20 cellular contexts compared by ENCODE assay signal in the genomic region with DNA sequence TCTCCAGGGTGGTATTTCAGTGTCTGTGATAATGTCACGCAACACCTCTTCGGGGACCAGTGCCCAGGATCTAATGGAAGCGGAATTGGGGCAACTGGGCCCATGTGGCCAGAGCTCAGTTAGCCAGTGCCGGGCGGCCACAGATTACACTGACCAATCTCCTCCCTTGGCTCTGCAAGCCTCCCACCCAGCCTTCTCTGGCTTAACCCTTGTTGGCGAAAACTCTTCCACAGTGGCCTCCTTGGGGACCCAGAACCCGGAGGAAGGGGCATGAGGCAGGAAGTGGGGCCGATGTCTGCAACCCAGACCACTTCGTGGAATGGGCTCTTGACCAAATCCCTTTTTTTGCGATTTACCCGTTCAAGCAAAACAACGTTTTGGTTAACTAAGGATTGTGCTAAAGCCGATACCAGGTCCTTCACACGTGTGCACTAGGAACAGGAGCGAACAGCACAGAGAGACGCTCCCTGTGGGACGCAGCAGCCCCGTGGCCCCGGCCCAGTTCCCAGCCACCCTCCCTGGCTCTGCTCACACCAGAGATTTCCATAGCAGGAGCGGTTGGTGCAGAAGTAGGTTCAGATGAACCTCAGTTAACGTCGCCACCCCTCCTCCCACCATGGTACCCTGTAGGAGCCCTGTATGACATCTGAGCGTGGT. TPM values are rescaled to one million over a fixed set of nuclear protein-coding genes. Genes with fewer than 3 reads are reported as not detected.
DNase-seq lines count a peak whose midpoint lies in the region; ATAC-seq and TF ChIP-seq lines count a peak whose summit lies in the region.
"Had no signal": no experiment of that assay in that cellular context is flagged by ENCODE, and none has a peak within 500 bp of the region (broad histone marks: within the 10 kb centered on the region; RNA-seq: fewer than 3 reads in every experiment).

No MANE protein-coding gene starts in this region.

- 86% methylated on average over 11 of the region's 23 CpGs; no CpG with 5 or more reads in 1 of the 2 experiments for WGBS in IMR-90 (ENCODE audit: extremely low coverage in 2 of 2, insufficient read length in 1 of 2), 2 experiments
- 92 to 94% methylated on average over 19 to 23 of the region's 23 CpGs for WGBS in endodermal cell (ENCODE audit: insufficient coverage in 1 of 2, insufficient read length in 1 of 2), 2 experiments

- no peak overlapping the region for H3K23ac ChIP-seq in IMR-90 (ENCODE audit: low read depth, low read length)

- H3K36me3 ChIP-seq in Caco-2 (ENCODE audit: control insufficient read depth, insufficient read depth, low read length): peaks cover 3% of the 10 kb centered on the region
- H3K36me3 ChIP-seq in IMR-90 (ENCODE audit: control insufficient read depth, insufficient read depth, low read length): peaks cover 13% of the 10 kb centered on the region; the same call in 1 of the 2 replicates
- no peaks in the 10 kb centered on the region for H3K36me3 ChIP-seq in endodermal cell (ENCODE audit: control insufficient read depth, insufficient read depth, low read length)

- H3K4me3 Mint-ChIP-seq in Caco-2 (ENCODE audit: unreplicated experiment) (no peak overlapping the region), endodermal cell (no peak overlapping the region)
- H3K4me3 Mint-ChIP-seq: CD8-positive, alpha-beta T cell had no signal

- POLR2A ChIA-PET in Caco-2 (lab: Charles Lee) (no interaction called here), IMR-90 (lab: Charles Lee; ENCODE audit: unreplicated experiment) (no interaction called here)

- DNase-seq in Caco-2: no peak
- DNase-seq in IMR-90: no peak
- peak; percentile 41 for DNase-seq in endodermal cell
- DNase-seq in sciatic nerve (ENCODE audit: low spot score): no peak
- no peak for DNase-seq in cerebellar cortex (ENCODE audit: low spot score)
- DNase-seq in 8988T: no peak
- DNase-seq: activated CD4-positive, alpha-beta T cell treated with anti-CD3 and anti-CD28 coated beads, Interleukin-2, amount 50 U/mL, for 4 hours; activated CD4-positive, CD25-positive, alpha-beta regulatory T cell; activated CD8-positive, alpha-beta memory T cell treated with anti-CD3 and anti-CD28 coated beads, Interleukin-2, amount 50 U/mL, for 4 hours; CD8-positive, alpha-beta T cell; colonic mucosa; esophagus squamous epithelium; lower lobe of right lung; mucosa of descending colon; NCI-H446; SIG-M5; substantia nigra; SW 1271 had no signal

- no peaks in the 10 kb centered on the region for H3K9me3 ChIP-seq in Caco-2
- H3K9me3 ChIP-seq in IMR-90 (ENCODE audit: control insufficient read depth, insufficient read depth, low read length): no peaks in the 10 kb centered on the region
- H3K9me3 ChIP-seq in endodermal cell (ENCODE audit: control insufficient read depth, low read length): no peaks in the 10 kb centered on the region
- H3K9me3 ChIP-seq: colonic mucosa, esophagus squamous epithelium, lower lobe of right lung, mucosa of descending colon had no signal

- no peak overlapping the region for H2BK120ac ChIP-seq in IMR-90 (ENCODE audit: low read depth, low read length)

- TF ChIP-seq CTCF in Caco-2 (IDR thresholded peaks at IDR 0.05; ENCODE audit: insufficient read depth in 1 of 2, low read depth in 1 of 2, low read length in 1 of 2, severe bottlenecking in 1 of 2, unreplicated experiment in 1 of 2) (no peak), IMR-90 (conservative IDR thresholded peaks at IDR 0.05; ENCODE audit: low read depth, low read length) (no peak), endodermal cell (conservative IDR thresholded peaks at IDR 0.05) (no peak)

- H2BK20ac ChIP-seq in IMR-90 (ENCODE audit: low read depth, low read length): no peak overlapping the region

- H3K4me3 ChIP-seq in Caco-2 (ENCODE audit: low read depth, low read length): no peak overlapping the region
- no peak overlapping the region for H3K4me3 ChIP-seq in IMR-90 (ENCODE audit: insufficient read depth, low read depth, low read length)
- no peak overlapping the region for H3K4me3 ChIP-seq in endodermal cell (ENCODE audit: low read length)
- H3K4me3 ChIP-seq: colonic mucosa, esophagus squamous epithelium, lower lobe of right lung, mucosa of descending colon had no signal

- H3K36me3 Mint-ChIP-seq in Caco-2 (ENCODE audit: insufficient read depth, unreplicated experiment) (peaks cover 23% of the 10 kb centered on the region), endodermal cell (ENCODE audit: low read depth) (peaks cover 7% of the 10 kb centered on the region)

- H3K27ac Mint-ChIP-seq in Caco-2 (ENCODE audit: unreplicated experiment) (no peak overlapping the region), endodermal cell (no peak overlapping the region)
- H3K27ac Mint-ChIP-seq: activated T-helper 2 cell treated with anti-CD3 and anti-CD28 coated beads, Interferon-gamma antibody, Interleukin-2, Interleukin-4, amounts not matched to agents 10 μg/mL and 5 μg/mL and 100 μg/mL, durations not matched to agents 14 hours and 24 hours and 36 hours had no signal

- H3K9me1 ChIP-seq in IMR-90 (ENCODE audit: insufficient read depth, low read length): peaks cover 14% of the 10 kb centered on the region; the same call in 1 of the 2 replicates

- H3K9me3 Mint-ChIP-seq in Caco-2 (ENCODE audit: unreplicated experiment) (no peaks in the 10 kb centered on the region), endodermal cell (no peaks in the 10 kb centered on the region)
- H3K9me3 Mint-ChIP-seq: activated T-helper 2 cell treated with anti-CD3 and anti-CD28 coated beads, Interferon-gamma antibody, Interleukin-2, Interleukin-4, amounts not matched to agents 10 μg/mL and 5 μg/mL and 100 μg/mL, durations not matched to agents 14 hours and 24 hours and 36 hours; CD8-positive, alpha-beta T cell had no signal

- TF ChIP-seq RAD21 in IMR-90 (IDR thresholded peaks at IDR 0.05; ENCODE audit: low read length): no peak

- no peak overlapping the region for H2AK9ac ChIP-seq in IMR-90 (replicated peaks; ENCODE audit: low read depth, low read length, poor library complexity)

- H3K79me1 ChIP-seq in IMR-90 (ENCODE audit: low read depth in 1 of 2, low read length in 2 of 2): no peaks in the 10 kb centered on the region

- intact Hi-C loops in Caco-2 (cut with micrococcal nuclease; ENCODE audit: unreplicated experiment): no loop called here
- intact Hi-C loops in IMR-90 (cut with micrococcal nuclease): loop anchor here (5.0 kb wide), 1 partner anchor 99 kb away; no protein-coding TSS in a partner anchor
- intact Hi-C loops in sciatic nerve (cut with DNase I): no loop called here

- BruUV-seq in Caco-2 (replicated peaks; lab: Mats Ljungman, UMichigan): TSS peak; percentile 23
- TSS peak; percentile 71 for BruUV-seq in IMR-90 (replicated peaks; lab: Mats Ljungman, UMichigan)

- no peak overlapping the region for H3K4ac ChIP-seq in IMR-90 (ENCODE audit: low read depth, low read length)

- no peak overlapping the region for H3K9ac ChIP-seq in IMR-90 (ENCODE audit: low read depth, low read length)
- H3K9ac ChIP-seq in endodermal cell (ENCODE audit: extremely low read depth, low read length, poor library complexity, severe bottlenecking): no peak overlapping the region

- H3K14ac ChIP-seq in IMR-90 (replicated peaks; ENCODE audit: low read depth, low read length): no peak overlapping the region

- no peak overlapping the region for H2BK5ac ChIP-seq in IMR-90 (ENCODE audit: low read depth, low read length, poor library complexity, severe bottlenecking)

- H3K4me1 Mint-ChIP-seq in Caco-2 (ENCODE audit: low read depth, unreplicated experiment): peaks cover 8% of the 10 kb centered on the region
- H3K4me1 Mint-ChIP-seq in endodermal cell: peaks cover 8% of the 10 kb centered on the region

- ATAC-seq in IMR-90 (ENCODE audit: low read depth): no peak
- peak; percentile 1 for ATAC-seq in sciatic nerve
- no peak for ATAC-seq in HG03159 (IDR thresholded peaks at IDR 0.05; ENCODE audit: unreplicated experiment)
- ATAC-seq: CD8-positive, alpha-beta T cell; lower lobe of right lung had no signal

- H4K8ac ChIP-seq in IMR-90 (ENCODE audit: low read depth in 2 of 2, low read length in 2 of 2): no peak overlapping the region

- no peak overlapping the region for H4K91ac ChIP-seq in IMR-90 (ENCODE audit: insufficient read depth, low read depth, low read length)

- no peak overlapping the region for H3K56ac ChIP-seq in IMR-90 (ENCODE audit: extremely low read depth, insufficient read depth, low read length)

- no peak overlapping the region for H3K27ac ChIP-seq in IMR-90 (ENCODE audit: insufficient read depth, low read length)
- H3K27ac ChIP-seq in endodermal cell (ENCODE audit: low read depth, low read length): no peak overlapping the region
- H3K27ac ChIP-seq: colonic mucosa, lower lobe of right lung had no signal

- in situ Hi-C loops in IMR-90 (cut with MboI; ENCODE audit: low sequenced_read_pairs): no loop called here

- H4K20me1 ChIP-seq in IMR-90 (ENCODE audit: insufficient read depth, low read length): no peaks in the 10 kb centered on the region

- TF ChIP-seq POLR2A in IMR-90 (IDR thresholded peaks at IDR 0.05; ENCODE audit: low read depth, low read length): no peak

- H3K27me3 Mint-ChIP-seq in Caco-2 (ENCODE audit: insufficient read depth, unreplicated experiment) (no peaks in the 10 kb centered on the region), endodermal cell (ENCODE audit: insufficient read depth) (no peaks in the 10 kb centered on the region)

- H3K27me3 ChIP-seq in Caco-2 (replicated peaks; ENCODE audit: control insufficient read depth, insufficient read depth, low read length) (no peaks in the 10 kb centered on the region), IMR-90 (ENCODE audit: control insufficient read depth, insufficient read depth, low read length) (no peaks in the 10 kb centered on the region), endodermal cell (ENCODE audit: control insufficient read depth, insufficient read depth, low read length, poor library complexity, severe bottlenecking) (no peaks in the 10 kb centered on the region)
- H3K27me3 ChIP-seq: colonic mucosa, esophagus squamous epithelium had no signal

- no peak overlapping the region for H2AK5ac ChIP-seq in IMR-90 (ENCODE audit: low read depth, low read length)

- H4K5ac ChIP-seq in IMR-90 (ENCODE audit: low read depth, low read length): no peak overlapping the region

- CTCF ChIA-PET in Caco-2 (lab: Charles Lee) (no interaction called here), IMR-90 (lab: Yijun Ruan, JAX) (no interaction called here)

- H3K18ac ChIP-seq in IMR-90 (ENCODE audit: low read depth, low read length): no peak overlapping the region

- dilution Hi-C loops in IMR-90 (cut with HindIII; ENCODE audit: low sequenced_read_pairs, unreplicated experiment): no loop called here

- no peak overlapping the region for H2AFZ ChIP-seq in IMR-90 (replicated peaks; ENCODE audit: low read length, poor library complexity)

- H2BK15ac ChIP-seq in IMR-90 (ENCODE audit: low read depth, low read length): no peak overlapping the region

- peaks cover 21% of the 10 kb centered on the region for H3K4me1 ChIP-seq in Caco-2
- peaks cover 19% of the 10 kb centered on the region for H3K4me1 ChIP-seq in IMR-90 (ENCODE audit: control insufficient read depth, insufficient read depth, low read length)
- peaks cover 9% of the 10 kb centered on the region for H3K4me1 ChIP-seq in endodermal cell (ENCODE audit: control insufficient read depth, insufficient read depth, low read length)
- H3K4me1 ChIP-seq: colonic mucosa had no signal

- no peak overlapping the region for H3K4me2 ChIP-seq in IMR-90 (ENCODE audit: low read depth, low read length)

RNA-seq across cellular contexts. Expression of a gene that starts 38.2 kb away (rescaled TPM):
- total RNA-seq in Caco-2 (2022) (13.0 and 13.9 TPM in 2 replicates), IMR-90 (2012; rRNA removed) (4.1 and 5.0 TPM in 2 replicates), endodermal cell (1 to 10 TPM; 6.9 to 9.1 TPM), sciatic nerve (34.3 TPM)
- 9.7 and 10.2 TPM in 2 replicates for polyA plus RNA-seq in IMR-90 (2012; rRNA removed)
- 12.0 and 13.9 TPM in 2 replicates for polyA plus RNA-seq in IMR-90 (2012; cell fraction: cytosol; rRNA removed)
- 31.3 and 40.1 TPM in 2 replicates for polyA plus RNA-seq in IMR-90 (2012; cell fraction: nucleus; rRNA removed; ENCODE audit: low replicate concordance)
- polyA plus RNA-seq in endodermal cell (2013, experiment 1 of 2): 8.2 TPM
- polyA plus RNA-seq in endodermal cell (2013, experiment 2 of 2): 8.4 TPM
